In the genomic region with DNA sequence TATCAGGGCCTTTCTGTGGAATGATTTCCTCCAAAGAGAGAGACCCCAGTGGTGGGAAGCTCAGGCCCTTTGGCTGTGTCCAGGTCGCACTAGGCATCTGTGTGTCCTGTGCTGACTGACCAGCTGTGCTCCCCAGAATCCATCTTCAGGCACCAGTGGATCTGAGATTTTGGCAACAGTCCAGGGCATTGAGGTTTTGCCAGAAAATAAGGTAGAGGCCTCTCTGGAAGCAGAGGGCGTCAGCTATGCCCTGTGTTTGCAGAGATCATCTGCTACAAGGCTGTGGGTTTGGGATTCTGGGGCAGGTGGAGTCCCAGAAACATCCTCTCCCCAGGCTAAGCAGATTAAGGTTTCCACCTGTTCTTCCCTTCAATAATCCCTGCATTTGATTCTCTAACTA, we compare ENCODE assay signal across 20 cellular contexts. TPM values are rescaled to one million over a fixed set of nuclear protein-coding genes. Genes with fewer than 3 reads are reported as not detected.
DNase-seq lines count a peak whose midpoint lies in the region; ATAC-seq and TF ChIP-seq lines count a peak whose summit lies in the region.
"Had no signal": no experiment of that assay in that cellular context is flagged by ENCODE, and none has a peak within 500 bp of the region (broad histone marks: within the 10 kb centered on the region; RNA-seq: fewer than 3 reads in every experiment).

No MANE protein-coding gene starts in this region.

- TF ChIP-seq POLR2A in transverse colon (IDR thresholded peaks at IDR 0.05) = no peak

- H3K27me3 ChIP-seq in left ventricle myocardium inferior (ENCODE audit: low read depth) (no peaks in the 10 kb centered on the region), transverse colon (no peaks in the 10 kb centered on the region)

- 81% methylated on average over 2 of the region's 2 CpGs; no CpG with 5 or more reads in 1 of the 2 donors for WGBS in transverse colon (ENCODE audit: low coverage in 1 of 2), 2 donors

- no peaks in the 10 kb centered on the region for H3K9me3 Mint-ChIP-seq in effector memory CD8-positive, alpha-beta T cell
- H3K9me3 Mint-ChIP-seq: mesothelial cell of epicardium; T-helper 1 cell treated with Interleukin-12 subunit alpha and Interleukin-12 subunit beta and Interleukin-4 antibody, amounts not matched to agents 30 μg/mL and 1 μg/mL, for 36 hours; WTC11 had no signal

- no peaks in the 10 kb centered on the region for H3K36me3 ChIP-seq in left ventricle myocardium inferior
- no peaks in the 10 kb centered on the region for H3K36me3 ChIP-seq in transverse colon

- no peak overlapping the region for H3K4me3 Mint-ChIP-seq in effector memory CD8-positive, alpha-beta T cell
- H3K4me3 Mint-ChIP-seq: mesothelial cell of epicardium; T-helper 1 cell treated with Interleukin-12 subunit alpha and Interleukin-12 subunit beta and Interleukin-4 antibody, amounts not matched to agents 30 μg/mL and 1 μg/mL, for 36 hours; WTC11 had no signal

- H3K9me3 ChIP-seq in left ventricle myocardium inferior (replicated peaks) = no peaks in the 10 kb centered on the region
- H3K9me3 ChIP-seq in transverse colon = no peaks in the 10 kb centered on the region
- H3K9me3 ChIP-seq: psoas muscle had no signal

- H3K4me3 ChIP-seq in left ventricle myocardium inferior (no peak overlapping the region), transverse colon (no peak overlapping the region)
- H3K4me3 ChIP-seq: psoas muscle had no signal

- peaks cover 16 to 50% of the 10 kb centered on the region in 2 donors for H3K4me1 Mint-ChIP-seq in effector memory CD8-positive, alpha-beta T cell (ENCODE audit: low read depth in 2 of 2)

- peaks cover 10% of the 10 kb centered on the region for H3K36me3 Mint-ChIP-seq in effector memory CD8-positive, alpha-beta T cell (ENCODE audit: insufficient read depth)
- H3K36me3 Mint-ChIP-seq: mesothelial cell of epicardium, WTC11 had no signal

- ATAC-seq in left ventricle myocardium superior (no peak), SK-N-SH treated with all-trans-retinoic acid at 6 μM for 48 hours (no peak)
- no peak for ATAC-seq in effector memory CD8-positive, alpha-beta T cell (replicated peaks)
- ATAC-seq: left cardiac atrium, psoas muscle, WTC11 had no signal

- H3K4me1 ChIP-seq in left ventricle myocardium inferior = peaks cover 56% of the 10 kb centered on the region
- peaks cover 19 to 55% (median 50%) of the 10 kb centered on the region in 4 donors for H3K4me1 ChIP-seq in transverse colon

- in situ Hi-C loops in transverse colon (cut with MboI; ENCODE audit: low pct_ligation_motif_present in 1 of 4, low pct_unique_long_range_greater_than_20kb in 1 of 4, low sequenced_read_pairs in 3 of 4) = no loop called here

- intact Hi-C loops in left ventricle myocardium inferior (cut with micrococcal nuclease) = no loop called here
- intact Hi-C loops in left ventricle myocardium superior (cut with micrococcal nuclease) = no loop called here
- intact Hi-C loops in transverse colon (cut with DNase I; ENCODE audit: low total_unique reads) = no loop called here

- no peaks in the 10 kb centered on the region for H3K27me3 Mint-ChIP-seq in effector memory CD8-positive, alpha-beta T cell

- TF ChIP-seq CTCF in left ventricle myocardium inferior (IDR thresholded peaks at IDR 0.05; ENCODE audit: borderline replicate concordance) (no peak), transverse colon (IDR thresholded peaks at IDR 0.05) (no peak)

- DNase-seq in DMS 273 (lab: John Stamatoyannopoulos, UW; ENCODE audit: unreplicated experiment) = peak; percentile 66
- DNase-seq in DMS 273 treated with DMSO at 0.1 percent for 48 hours (lab: John Stamatoyannopoulos, UW) = no peak
- DNase-seq in left ventricle myocardium inferior = no peak
- no peak for DNase-seq in left ventricle myocardium superior
- DNase-seq in transverse colon = no peak
- no peak for DNase-seq in NK-92 treated with Interleukin-12 subunit alpha and Interleukin-12 subunit beta, amount 100 ng/mL, for 24 hours (lab: John Stamatoyannopoulos, UW)
- no peak for DNase-seq in effector memory CD8-positive, alpha-beta T cell
- DNase-seq: activated CD4-positive, alpha-beta T cell treated with anti-CD3 and anti-CD28 coated beads, Interleukin-2, amount 50 U/mL, for 48 hours; activated naive CD4-positive, alpha-beta T cell; activated T-cell treated with anti-CD3 and anti-CD28 coated beads for 4 hours; amygdala; H7; left cardiac atrium; NCI-H2029 treated with DMSO at 0.1 percent for 48 hours; psoas muscle; stimulated activated CD4-positive, alpha-beta T cell treated with anti-CD3 and anti-CD28 coated beads, Interleukin-4, amount 100 ng/mL, for 24 hours had no signal

- TF ChIP-seq EP300 in transverse colon (IDR thresholded peaks at IDR 0.05; ENCODE audit: low read depth) = no peak

- H3K27ac Mint-ChIP-seq in effector memory CD8-positive, alpha-beta T cell = peak overlapping the region in 1 of 2 donors; percentile 99
- H3K27ac Mint-ChIP-seq: mesothelial cell of epicardium; T-helper 1 cell treated with Interleukin-12 subunit alpha and Interleukin-12 subunit beta and Interleukin-4 antibody, amounts not matched to agents 30 μg/mL and 1 μg/mL, for 36 hours; WTC11 had no signal

- H3K27ac ChIP-seq in left ventricle myocardium inferior (replicated peaks) (peak overlapping the region; percentile 55), transverse colon (peak overlapping the region; percentile 81 to 93 (median 91))
- H3K27ac ChIP-seq: psoas muscle had no signal

TF ChIP-seq in SK-N-SH treated with all-trans-retinoic acid at 6 μM for 48 hours, 23 proteins besides CTCF, POLR2A, EP300 and RAD21:
- TF ChIP-seq RARB (CRISPR knock-in tag; IDR thresholded peaks at IDR 0.05) (no peak), TSHZ2 (CRISPR knock-in tag; IDR thresholded peaks at IDR 0.05) (peak; percentile 19; the same call in 1 of the 2 replicates), ZFP3 (CRISPR knock-in tag; IDR thresholded peaks at IDR 0.05) (no peak), CSRNP3 (CRISPR knock-in tag; IDR thresholded peaks at IDR 0.05) (no peak), SNAI2 (CRISPR knock-in tag; IDR thresholded peaks at IDR 0.05) (no peak)

RNA-seq across cellular contexts. Expression of gene TOB1, which starts 57.5 kb away (rescaled TPM):
- 101 TPM for total RNA-seq in left ventricle myocardium inferior
- 107 TPM for total RNA-seq in left ventricle myocardium superior
- 10 to 100 TPM; 69.1 to 88.3 (median 75.5) TPM for total RNA-seq in transverse colon
